In genomic region chr10:97498076-97498840, GRCh38 we compare ENCODE assay signal across 8 cellular contexts. TPM values are rescaled to one million over a fixed set of nuclear protein-coding genes. Genes with fewer than 3 reads are reported as not detected.
A peak's percentile ranks its signal among the peaks of the same experiment; 100 is the strongest.
DNase-seq lines count a peak whose midpoint lies in the region; ATAC-seq lines count a peak whose summit lies in the region.

MMS19 (minus strand) TSS chr10:97498422; CDS start chr10:97498384, 38 bp downstream.

- peak within 1 kb of the TSS; percentile 81 for H3K27ac ChIP-seq in CD8-positive, alpha-beta memory T cell (ENCODE audit: low read depth, low read length)

- POLR2A ChIA-PET in CD8-positive, alpha-beta memory T cell (lab: Charles Lee), result interaction anchor here (1.0 kb wide), 2 partner anchors 9 to 97 kb away, joined by 3 to 5 read pairs; partner anchors contain the start of gene RRP12

- H3K4me1 Mint-ChIP-seq in CD8-positive, alpha-beta memory T cell, result peaks cover 42 to 54% (median 45%) of the 10 kb centered on the region in 3 donors
- H3K4me1 Mint-ChIP-seq in memory B cell, result peaks cover 14% of the 10 kb centered on the region

- CTCF ChIA-PET in CD8-positive, alpha-beta memory T cell (lab: Charles Lee), result interaction anchor here (1.5 kb wide), 1 partner anchor 53 kb away, joined by 3 read pairs; the partner anchor contains the start of genes EXOSC1 and ZDHHC16

- H3K4me3 Mint-ChIP-seq in CD8-positive, alpha-beta memory T cell, result peak within 1 kb of the TSS; percentile 95 to 99 (median 98)
- peak within 1 kb of the TSS; percentile 97 for H3K4me3 Mint-ChIP-seq in memory B cell

- peak within 1 kb of the TSS; percentile 83 to 99 (median 97) for H3K27ac Mint-ChIP-seq in CD8-positive, alpha-beta memory T cell
- H3K27ac Mint-ChIP-seq in memory B cell, result peak within 1 kb of the TSS; percentile 88

- no peaks in the 10 kb centered on the region for H3K36me3 ChIP-seq in CD8-positive, alpha-beta memory T cell (ENCODE audit: insufficient read depth, low read length)

- peaks cover 0 to 20% (median 0%) of the 10 kb centered on the region in 3 donors for H3K36me3 Mint-ChIP-seq in CD8-positive, alpha-beta memory T cell
- no peaks in the 10 kb centered on the region for H3K36me3 Mint-ChIP-seq in memory B cell

- H3K4me3 ChIP-seq in CD8-positive, alpha-beta memory T cell (ENCODE audit: low read length), result peak within 1 kb of the TSS; percentile 86

- H3K4me1 ChIP-seq in CD8-positive, alpha-beta memory T cell (ENCODE audit: insufficient read depth, low read length), result peaks cover 35% of the 10 kb centered on the region

- peaks cover 20 to 29% of the 10 kb centered on the region in 2 donors for H3K27me3 Mint-ChIP-seq in CD8-positive, alpha-beta memory T cell
- H3K27me3 Mint-ChIP-seq in memory B cell, result peaks cover 10% of the 10 kb centered on the region

- H3K9me3 Mint-ChIP-seq in CD8-positive, alpha-beta memory T cell, result no peaks in the 10 kb centered on the region
- H3K9me3 Mint-ChIP-seq in memory B cell, result no peaks in the 10 kb centered on the region

- H3K9me3 ChIP-seq in CD8-positive, alpha-beta memory T cell (ENCODE audit: low read length), result no peaks in the 10 kb centered on the region

- peak; percentile 99 for DNase-seq in CD8-positive, alpha-beta memory T cell
- peak; percentile 88 for DNase-seq in HS-5 (ENCODE audit: low read depth)
- DNase-seq in NK-92 treated with Interleukin-12 subunit alpha and Interleukin-12 subunit beta, amount 100 ng/mL, for 24 hours (lab: John Stamatoyannopoulos, UW), result peak; percentile 99
- peak; percentile 100 for DNase-seq in activated CD8-positive, alpha-beta memory T cell treated with anti-CD3 and anti-CD28 coated beads for 24 hours
- DNase-seq in effector CD8-positive, alpha-beta T cell (lab: John Stamatoyannopoulos, UW), result peak; percentile 98
- peak; percentile 99 to 100 for DNase-seq in memory B cell (ENCODE audit: low spot score in 2 of 2)
- DNase-seq in stimulated activated CD8-positive, alpha-beta memory T cell treated with anti-CD3 and anti-CD28 coated beads, Interleukin-12 subunit alpha, Interleukin-12 subunit beta, amount 100 ng/mL, for 24 hours (ENCODE audit: extremely low read depth), result peak; percentile 100

- ATAC-seq in GM19468 (IDR thresholded peaks at IDR 0.05; ENCODE audit: extremely low read depth, unreplicated experiment) (peak; percentile 78), memory B cell (ENCODE audit: low read depth) (peak; percentile 83)

- H3K27me3 ChIP-seq in CD8-positive, alpha-beta memory T cell (ENCODE audit: insufficient read depth, low read length, poor library complexity, severe bottlenecking), result no peaks in the 10 kb centered on the region

RNA-seq across cellular contexts. Expression of gene MMS19, which starts in this region (rescaled TPM):
- 10 to 100 TPM; 85.7 to 89.3 TPM for total RNA-seq in CD8-positive, alpha-beta memory T cell
- polyA plus RNA-seq in CD8-positive, alpha-beta memory T cell, result 27.5 TPM

Comparison
In these comparisons a context has a peak if more than half of its experiments do, and no peak if none do; other contexts are left out.
1. Peak in every context shown above with its lines: DNase-seq, ATAC-seq, H3K4me3 ChIP-seq and H3K27ac ChIP-seq.